1 cellular context compared by ENCODE assay signal in the genomic region with DNA sequence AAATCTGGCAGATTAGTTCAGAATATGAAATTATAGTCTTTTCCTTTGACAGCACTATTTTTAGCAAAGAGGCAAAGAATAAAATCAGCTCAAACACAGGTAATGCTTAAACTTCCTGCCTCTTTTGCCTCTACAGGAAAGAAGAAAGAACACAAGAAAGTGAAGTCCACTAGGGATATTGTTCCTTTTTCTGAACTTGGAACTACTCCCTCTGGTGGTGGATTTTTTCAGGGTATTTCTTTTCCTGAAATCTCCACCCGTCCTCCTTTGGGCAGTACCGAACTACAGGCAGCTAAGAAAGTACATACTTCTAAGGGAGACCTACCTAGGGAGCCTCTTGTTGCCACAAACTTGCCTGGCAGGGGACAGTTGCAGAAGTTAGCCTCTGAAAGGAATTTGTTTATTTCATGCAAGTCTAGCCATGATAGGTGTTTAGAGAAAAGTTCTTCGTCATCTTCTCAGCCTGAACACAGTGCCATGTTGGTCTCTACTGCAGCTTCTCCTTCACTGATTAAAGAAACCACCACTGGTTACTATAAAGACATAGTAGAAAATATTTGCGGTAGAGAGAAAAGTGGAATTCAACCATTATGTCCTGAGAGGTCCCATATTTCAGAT.
TF ChIP-seq lines count a peak whose summit lies in the region.

No MANE protein-coding gene starts in this region.

TF ChIP-seq in WTC11, 78 proteins besides CTCF, POLR2A, EP300 and RAD21 (continued from another document):
- TF ChIP-seq FOXP4 (CRISPR knock-in tag; IDR thresholded peaks at IDR 0.05) (no peak), ZNF317 (CRISPR knock-in tag; IDR thresholded peaks at IDR 0.05; ENCODE audit: borderline replicate concordance, low read depth) (no peak), SOX15 (CRISPR knock-in tag; IDR thresholded peaks at IDR 0.05) (no peak), ZNF532 (CRISPR knock-in tag; IDR thresholded peaks at IDR 0.05; ENCODE audit: borderline replicate concordance) (no peak), PRDM15 (CRISPR knock-in tag; IDR thresholded peaks at IDR 0.05) (no peak), E2F4 (CRISPR knock-in tag; IDR thresholded peaks at IDR 0.05; ENCODE audit: borderline replicate concordance, low read depth) (no peak), PRRX2 (CRISPR knock-in tag; IDR thresholded peaks at IDR 0.05) (no peak)
- TF ChIP-seq, protein P1, sequence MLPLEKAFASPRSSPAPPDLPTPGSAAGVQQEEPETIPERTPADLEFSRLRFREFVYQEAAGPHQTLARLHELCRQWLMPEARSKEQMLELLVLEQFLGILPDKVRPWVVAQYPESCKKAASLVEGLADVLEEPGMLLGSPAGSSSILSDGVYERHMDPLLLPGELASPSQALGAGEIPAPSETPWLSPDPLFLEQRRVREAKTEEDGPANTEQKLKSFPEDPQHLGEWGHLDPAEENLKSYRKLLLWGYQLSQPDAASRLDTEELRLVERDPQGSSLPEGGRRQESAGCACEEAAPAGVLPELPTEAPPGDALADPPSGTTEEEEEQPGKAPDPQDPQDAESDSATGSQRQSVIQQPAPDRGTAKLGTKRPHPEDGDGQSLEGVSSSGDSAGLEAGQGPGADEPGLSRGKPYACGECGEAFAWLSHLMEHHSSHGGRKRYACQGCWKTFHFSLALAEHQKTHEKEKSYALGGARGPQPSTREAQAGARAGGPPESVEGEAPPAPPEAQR (CRISPR knock-in tag; IDR thresholded peaks at IDR 0.05): no peak
- TF ChIP-seq, protein P2, sequence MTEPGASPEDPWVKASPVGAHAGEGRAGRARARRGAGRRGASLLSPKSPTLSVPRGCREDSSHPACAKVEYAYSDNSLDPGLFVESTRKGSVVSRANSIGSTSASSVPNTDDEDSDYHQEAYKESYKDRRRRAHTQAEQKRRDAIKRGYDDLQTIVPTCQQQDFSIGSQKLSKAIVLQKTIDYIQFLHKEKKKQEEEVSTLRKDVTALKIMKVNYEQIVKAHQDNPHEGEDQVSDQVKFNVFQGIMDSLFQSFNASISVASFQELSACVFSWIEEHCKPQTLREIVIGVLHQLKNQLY (CRISPR knock-in tag; IDR thresholded peaks at IDR 0.05): no peak
